ENCODE assay signal across 8 cellular contexts in genomic region chr12:96906498-96906848, GRCh38. TPM values are rescaled to one million over a fixed set of nuclear protein-coding genes. Genes with fewer than 3 reads are reported as not detected.
DNase-seq lines count a peak whose midpoint lies in the region; ATAC-seq and TF ChIP-seq lines count a peak whose summit lies in the region.

No MANE protein-coding gene starts in this region.

- H3K4me1 ChIP-seq in liver (ENCODE audit: control insufficient read depth in 4 of 4, insufficient read depth in 4 of 4, low read length in 3 of 4) = peaks cover 0 to 11% (median 8%) of the 10 kb centered on the region in 4 donors
- H3K4me1 ChIP-seq in thyroid gland = peaks cover 5 to 6% of the 10 kb centered on the region in 2 donors

- peak overlapping the region; percentile 89 for H3K4me3 Mint-ChIP-seq in activated T-cell treated with anti-CD3 and anti-CD28 coated beads, Interleukin-2, amount 50 U/mL, for 24 hours

- intact Hi-C loops in thyroid gland (cut with DNase I) = no loop called here

- H3K27ac Mint-ChIP-seq in activated T-cell treated with anti-CD3 and anti-CD28 coated beads, Interleukin-2, amount 50 U/mL, for 24 hours = peak overlapping the region; percentile 98

- no peak for TF ChIP-seq POLR2A in thyroid gland (IDR thresholded peaks at IDR 0.05)

- no peaks in the 10 kb centered on the region for H3K9me3 Mint-ChIP-seq in activated T-cell treated with anti-CD3 and anti-CD28 coated beads, Interleukin-2, amount 50 U/mL, for 24 hours

- no peaks in the 10 kb centered on the region for H3K27me3 Mint-ChIP-seq in activated T-cell treated with anti-CD3 and anti-CD28 coated beads, Interleukin-2, amount 50 U/mL, for 24 hours

- H3K4me3 ChIP-seq in liver (ENCODE audit: low read depth in 1 of 3, low read length in 3 of 3) = peak overlapping the region; percentile 84 to 94 (median 86)
- H3K4me3 ChIP-seq in thyroid gland (replicated peaks in 1 of 3) = peak overlapping the region; percentile 72 to 99 (median 90)

- TF ChIP-seq CTCF in liver (IDR thresholded peaks at IDR 0.05; ENCODE audit: low read depth, low read length, missing input control) = no peak
- TF ChIP-seq CTCF in thyroid gland (IDR thresholded peaks at IDR 0.05) = no peak

- DNase-seq in activated T-cell treated with anti-CD3 and anti-CD28 coated beads, Interleukin-2, amount 50 U/mL, for 24 hours = no peak
- DNase-seq in activated T-cell treated with anti-CD3 and anti-CD28 coated beads for 4 hours (no peak), thyroid gland (peak in 1 of 2 donors; percentile 1), germinal center (ENCODE audit: low spot score) (no peak)

- peak overlapping the region; percentile 68 to 85 for H3K9ac ChIP-seq in liver (ENCODE audit: low read depth in 1 of 2, low read length in 2 of 2)

- H3K36me3 ChIP-seq in liver (ENCODE audit: control insufficient read depth in 4 of 4, insufficient read depth in 3 of 4, low read depth in 1 of 4, low read length in 3 of 4) (no peaks in the 10 kb centered on the region), thyroid gland (no peaks in the 10 kb centered on the region)

- H3K9me3 ChIP-seq in liver (ENCODE audit: control insufficient read depth in 4 of 4, low read length in 3 of 4) (no peaks in the 10 kb centered on the region), thyroid gland (no peaks in the 10 kb centered on the region)

- no peaks in the 10 kb centered on the region for H3K27me3 ChIP-seq in liver (ENCODE audit: control insufficient read depth in 4 of 4, insufficient read depth in 4 of 4, low read length in 3 of 4)
- H3K27me3 ChIP-seq in thyroid gland = no peaks in the 10 kb centered on the region

- ATAC-seq in HG02678 (IDR thresholded peaks at IDR 0.05; ENCODE audit: unreplicated experiment) (no peak), HG02870 (IDR thresholded peaks at IDR 0.05; ENCODE audit: unreplicated experiment) (no peak)

- peaks cover 41% of the 10 kb centered on the region for H3K4me1 Mint-ChIP-seq in activated T-cell treated with anti-CD3 and anti-CD28 coated beads, Interleukin-2, amount 50 U/mL, for 24 hours (ENCODE audit: low read depth)

- peaks cover 36% of the 10 kb centered on the region for H3K36me3 Mint-ChIP-seq in activated T-cell treated with anti-CD3 and anti-CD28 coated beads, Interleukin-2, amount 50 U/mL, for 24 hours (ENCODE audit: low read depth)

- peak overlapping the region; percentile 32 for H3K27ac ChIP-seq in angular gyrus (ENCODE audit: low read depth, low read length)
- H3K27ac ChIP-seq in liver (ENCODE audit: low read depth in 1 of 2, low read length in 2 of 2) = peak overlapping the region; percentile 64 to 78
- H3K27ac ChIP-seq in thyroid gland = peak overlapping the region; percentile 33 to 93 (median 80)

- TF ChIP-seq RAD21 in liver (IDR thresholded peaks at IDR 0.05) = no peak

- WGBS in liver = 39% methylated on average over 9 of the region's 9 CpGs
- WGBS in thyroid gland, 2 donors = 42 to 50% methylated on average over 9 of the region's 9 CpGs

TF ChIP-seq in liver, 16 proteins besides CTCF, POLR2A, EP300 and RAD21:
- TF ChIP-seq JUND (IDR thresholded peaks at IDR 0.05) (no peak), ATF3 (IDR thresholded peaks at IDR 0.05) (no peak), HNF4A (conservative IDR thresholded peaks at IDR 0.05) (no peak), GABPA (IDR thresholded peaks at IDR 0.05 in 1 of 2, conservative IDR thresholded peaks at IDR 0.05 in 1 of 2) (no peak), NR2F2 (IDR thresholded peaks at IDR 0.05) (no peak), MAX (IDR thresholded peaks at IDR 0.05) (no peak), REST (IDR thresholded peaks at IDR 0.05) (no peak), HNF4G (IDR thresholded peaks at IDR 0.05) (no peak), SP1 (IDR thresholded peaks at IDR 0.05) (no peak), RXRA (IDR thresholded peaks at IDR 0.05) (no peak), FOXA2 (IDR thresholded peaks at IDR 0.05) (no peak), ZBTB33 (IDR thresholded peaks at IDR 0.05) (no peak), EGR1 (IDR thresholded peaks at IDR 0.05; ENCODE audit: low read depth in 2 of 2) (no peak), YY1 (IDR thresholded peaks at IDR 0.05) (no peak), TAF1 (conservative IDR thresholded peaks at IDR 0.05) (no peak), FOXA1 (IDR thresholded peaks at IDR 0.05) (no peak)

RNA-seq across cellular contexts. Expression of gene NEDD1, which starts 0.6 kb away (rescaled TPM):
- total RNA-seq in liver (10 to 100 TPM in 1 of 2 donors, 1 to 10 TPM in 1; 5.4 to 28.9 TPM), thyroid gland (10 to 100 TPM; 17.2 to 27.7 (median 18.3) TPM)
- polyA plus RNA-seq in liver = 1 to 10 TPM; 2.4 TPM
